ENCODE assay signal across 8 cellular contexts in genomic region chrX:121754301-121754700, GRCh38.
"Had no signal": no experiment of that assay in that cellular context is flagged by ENCODE, and none has a peak within 500 bp of the region (broad histone marks: within the 10 kb centered on the region; RNA-seq: fewer than 3 reads in every experiment).

No MANE protein-coding gene starts in this region.

- H3K4me3 ChIP-seq: GM12878 had no signal

- DNase-seq: GDM1, GF-D8 had no signal

- FAIRE-seq: G401.6, GM12878, GM12891, GM12892, GM18507, GM19239 had no signal

- ATAC-seq: GM12878 had no signal
